Comparison of ENCODE assay signal across 11 cellular contexts in genomic region chr13:95281258-95281602, GRCh38. TPM values are rescaled to one million over a fixed set of nuclear protein-coding genes. Genes with fewer than 3 reads are reported as not detected.
DNase-seq lines count a peak whose midpoint lies in the region; ATAC-seq, FAIRE-seq and TF ChIP-seq lines count a peak whose summit lies in the region.
"Had no signal": no experiment of that assay in that cellular context is flagged by ENCODE, and none has a peak within 500 bp of the region (broad histone marks: within the 10 kb centered on the region; RNA-seq: fewer than 3 reads in every experiment).

No MANE protein-coding gene starts in this region.

- TF ChIP-seq CTCF in Peyer's patch (IDR thresholded peaks at IDR 0.05) (no peak), spleen (IDR thresholded peaks at IDR 0.05 in 8 of 11, conservative IDR thresholded peaks at IDR 0.05 in 3 of 11) (no peak)

- no peak for DNase-seq in GM19239 (ENCODE audit: insufficient read length, low spot score)
- no peak for DNase-seq in Peyer's patch
- no peak for DNase-seq in spleen
- no peak for DNase-seq in AG08396 (ENCODE audit: low spot score)
- no peak for DNase-seq in GF-D8 (lab: John Stamatoyannopoulos, UW)
- DNase-seq in H4 (ENCODE audit: low spot score): no peak
- no peak for DNase-seq in T1000 (lab: John Stamatoyannopoulos, UW)
- DNase-seq: esophagus squamous epithelium, NCI-H2171 treated with DMSO at 0.1 percent for 48 hours had no signal

- FAIRE-seq in GM19239 (lab: Jason Lieb, UNC): peak; percentile 39
- FAIRE-seq: bronchial epithelial cell had no signal

- TF ChIP-seq POLR2A in Peyer's patch (IDR thresholded peaks at IDR 0.05) (no peak), spleen (IDR thresholded peaks at IDR 0.05) (no peak)

- H3K27ac ChIP-seq in Peyer's patch (peak overlapping the region in 3 of 4 donors; percentile 8 to 20 (median 10)), spleen (peak overlapping the region in 5 of 8 donors; percentile 2 to 68 (median 53))

- intact Hi-C loops in spleen (cut with DNase I; ENCODE audit: low total_unique reads): no loop called here

- no peaks in the 10 kb centered on the region for H3K27me3 ChIP-seq in Peyer's patch
- H3K27me3 ChIP-seq in spleen (replicated peaks in 1 of 7): no peaks in the 10 kb centered on the region
- H3K27me3 ChIP-seq: esophagus squamous epithelium had no signal

- H3K36me3 ChIP-seq in Peyer's patch (no peaks in the 10 kb centered on the region), spleen (no peaks in the 10 kb centered on the region)
- H3K36me3 ChIP-seq: esophagus squamous epithelium had no signal

- H3K9me3 ChIP-seq in Peyer's patch: no peaks in the 10 kb centered on the region
- no peaks in the 10 kb centered on the region for H3K9me3 ChIP-seq in spleen
- H3K9me3 ChIP-seq: esophagus squamous epithelium had no signal

- peak; percentile 32 for ATAC-seq in HG02798 (IDR thresholded peaks at IDR 0.05; ENCODE audit: poor library complexity, unreplicated experiment)

- H3K4me1 ChIP-seq in Peyer's patch (no peaks in the 10 kb centered on the region), spleen (peaks cover 11 to 59% (median 32%) of the 10 kb centered on the region in 6 donors)

- 40 to 78% (median 70%) methylated on average over 2 of the region's 2 CpGs for WGBS in spleen, 5 donors

- H3K4me3 ChIP-seq in Peyer's patch: no peak overlapping the region
- no peak overlapping the region for H3K4me3 ChIP-seq in spleen
- H3K4me3 ChIP-seq: esophagus squamous epithelium had no signal

RNA-seq across cellular contexts. Expression of gene ABCC4, which starts 20.0 kb away (rescaled TPM):
- 10 to 100 TPM in 3 of 4 donors, 1 to 10 TPM in 1; 7.2 to 81.7 (median 13.7) TPM for total RNA-seq in Peyer's patch
- total RNA-seq in spleen: 10 to 100 TPM; 12.5 to 21.0 (median 14.4) TPM
- polyA plus RNA-seq in spleen: 1 to 10 TPM; 1.4 to 2.4 (median 2.1) TPM
- 32.4 and 35.4 TPM in 2 replicates for total RNA-seq in H4 (2014; rRNA removed; shearing (Covaris generic))
